In genomic region chr19:47032171-47032811, GRCh38 we compare ENCODE assay signal across 2 cellular contexts.
TF ChIP-seq lines count a peak whose summit lies in the region.

No MANE protein-coding gene starts in this region.

TF ChIP-seq in Ishikawa, 13 proteins besides CTCF, POLR2A, EP300 and RAD21:
- no peak for TF ChIP-seq REST (IDR thresholded peaks at IDR 0.05; ENCODE audit: low read depth)
- TF ChIP-seq MAX (IDR thresholded peaks at IDR 0.05), result peak; percentile 60; the same call in 1 of the 2 replicates

TF ChIP-seq in K562, 482 proteins besides CTCF, POLR2A, EP300 and RAD21 (continued from another document):
- 0 out of 4 replicates have a peak, but pooled peaks of 1 of the 2 experiments have one; percentile 22 for TF ChIP-seq SIN3A (IDR thresholded peaks at IDR 0.05; ENCODE audit: borderline replicate concordance in 2 of 2, control insufficient read depth in 1 of 2, low read depth in 2 of 2, low read length in 2 of 2)
- TF ChIP-seq YBX1 (IDR thresholded peaks at IDR 0.05), result no peak
- TF ChIP-seq STAG1 (CRISPR knock-in tag; IDR thresholded peaks at IDR 0.05; ENCODE audit: borderline replicate concordance), result 0 out of 2 replicates have a peak, but pooled peaks have one; percentile 22
- 0 out of 2 replicates have a peak, but pooled peaks have one; percentile 27 for TF ChIP-seq POLR2G (IDR thresholded peaks at IDR 0.05; ENCODE audit: low read depth, low read length)
TF ChIP-seq in K562: peak in this region for 9.
